Comparison of ENCODE assay signal across 34 cellular contexts in genomic region chr3:191256405-191256804, GRCh38. TPM values are rescaled to one million over a fixed set of nuclear protein-coding genes. Genes with fewer than 3 reads are reported as not detected.
"Had no signal": no experiment of that assay in that cellular context is flagged by ENCODE, and none has a peak within 500 bp of the region (broad histone marks: within the 10 kb centered on the region; RNA-seq: fewer than 3 reads in every experiment).

No MANE protein-coding gene starts in this region.

- DNase-seq: activated CD4-positive, alpha-beta T cell treated with anti-CD3 and anti-CD28 coated beads for 1 hour; activated CD4-positive, alpha-beta T cell treated with anti-CD3 and anti-CD28 coated beads, Interleukin-2, amount 50 U/mL, for 1 hour; activated effector memory CD4-positive, alpha-beta T cell treated with Interleukin-2 at 50 U/mL for 16 hours; activated naive CD4-positive, alpha-beta T cell treated with anti-CD3 and anti-CD28 coated beads for 36 hours; activated naive CD8-positive, alpha-beta T cell treated with anti-CD3 and anti-CD28 coated beads for 36 hours; activated T-cell treated with anti-CD3 and anti-CD28 coated beads for 4 hours; adrenal gland; aorta; dorsolateral prefrontal cortex; effector memory CD4-positive, alpha-beta T cell; islet precursor cell; left cardiac atrium; left ventricle myocardium superior; naive B cell; nephron progenitor cell; pancreas; retina; stimulated activated CD4-positive, alpha-beta T cell treated with anti-CD3 and anti-CD28 coated beads, Interleukin-12 subunit alpha, Interleukin-12 subunit beta, amount 100 ng/mL, for 4 hours; stimulated activated CD4-positive, alpha-beta T cell treated with anti-CD3 and anti-CD28 coated beads, Interleukin-4, amount 100 ng/mL, for 1 hour; T-helper 9 cell; trophoblast cell had no signal

- H3K4me1 ChIP-seq: gastroesophageal sphincter, pancreas, prostate gland, vagina had no signal

- H3K4me2 ChIP-seq: hepatocyte had no signal

- H3K79me2 ChIP-seq: hepatocyte had no signal

- H3K27me3 ChIP-seq: adrenal gland, dorsolateral prefrontal cortex, gastroesophageal sphincter, hepatocyte, neutrophil, pancreas, vagina had no signal

- H2AFZ ChIP-seq: hepatocyte had no signal

- H3K9me3 ChIP-seq: adrenal gland, gastroesophageal sphincter, neutrophil, pancreas, prostate gland, thoracic aorta, vagina had no signal

- H3K36me3 ChIP-seq: adrenal gland, gastroesophageal sphincter, neutrophil, pancreas, prostate gland, thoracic aorta, vagina had no signal

- H3K4me3 ChIP-seq: adrenal gland, coronary artery, dorsolateral prefrontal cortex, gastroesophageal sphincter, hepatocyte, pancreas, prostate gland, skin epidermis, thoracic aorta, vagina had no signal

- H3K27ac ChIP-seq: adrenal gland, coronary artery, dorsolateral prefrontal cortex, gastroesophageal sphincter, hepatocyte, neutrophil, pancreas, prostate gland, skin epidermis, thoracic aorta, vagina had no signal

- ATAC-seq: gastroesophageal sphincter, left cardiac atrium, left ventricle myocardium superior, pancreas, sciatic nerve had no signal

RNA-seq across cellular contexts. Expression of gene OSTN, which starts 57.4 kb away (rescaled TPM):
- total RNA-seq: activated naive CD4-positive, alpha-beta T cell treated with anti-CD3 and anti-CD28 coated beads for 36 hours; activated naive CD8-positive, alpha-beta T cell treated with anti-CD3 and anti-CD28 coated beads for 36 hours; adrenal gland; epithelial cell of proximal tubule; fibroblast of villous mesenchyme; gastroesophageal sphincter; left ventricle myocardium superior; lung microvascular endothelial cell; pancreas; subcutaneous adipose tissue; thoracic aorta; vagina had no signal
- polyA plus RNA-seq: adrenal gland, aorta had no signal
